In genomic region chr7:131188367-131189339, GRCh38 we compare ENCODE assay signal across 8 cellular contexts.
A peak's percentile ranks its signal among the peaks of the same experiment; 100 is the strongest.
DNase-seq lines count a peak whose midpoint lies in the region; ATAC-seq and TF ChIP-seq lines count a peak whose summit lies in the region.

No MANE protein-coding gene starts in this region.

- H3K9me3 Mint-ChIP-seq in endodermal cell (no peaks in the 10 kb centered on the region), mesothelial cell of epicardium (no peaks in the 10 kb centered on the region)

- H3K9ac ChIP-seq in MM.1S (ENCODE audit: low read length): no peak overlapping the region
- no peak overlapping the region for H3K9ac ChIP-seq in endodermal cell (ENCODE audit: extremely low read depth, low read length, poor library complexity, severe bottlenecking)

- H3K36me3 ChIP-seq in MM.1S (replicated peaks; ENCODE audit: insufficient read depth, low read length): no peaks in the 10 kb centered on the region
- H3K36me3 ChIP-seq in endodermal cell (ENCODE audit: control insufficient read depth, insufficient read depth, low read length): no peaks in the 10 kb centered on the region

- peaks cover 25% of the 10 kb centered on the region for H3K4me1 Mint-ChIP-seq in endodermal cell
- H3K4me1 Mint-ChIP-seq in mesothelial cell of epicardium: no peaks in the 10 kb centered on the region

- no peak overlapping the region for H2AFZ ChIP-seq in MM.1S (ENCODE audit: low read length)

- WGBS in endodermal cell (ENCODE audit: insufficient coverage in 1 of 2, insufficient read length in 1 of 2), 2 experiments: 94 to 98% methylated on average over 7 to 8 of the region's 8 CpGs

- no peaks in the 10 kb centered on the region for H3F3A ChIP-seq in MM.1S (ENCODE audit: insufficient read depth, low read length)

- ATAC-seq in GM21515 (IDR thresholded peaks at IDR 0.05; ENCODE audit: unreplicated experiment) (peak; percentile 81), GM21390 (IDR thresholded peaks at IDR 0.05; ENCODE audit: unreplicated experiment) (no peak)

- DNase-seq in DMS79 (lab: John Stamatoyannopoulos, UW) (peak; percentile 69), MM.1S (peak; percentile 20), endodermal cell (peak; percentile 54), mesothelial cell of epicardium (ENCODE audit: low spot score in 2 of 2, unreplicated experiment in 2 of 2) (no peak)
- DNase-seq in activated CD4-positive, alpha-beta T cell treated with anti-CD3 and anti-CD28 coated beads, Interleukin-2, amount 50 U/mL, for 24 hours (ENCODE audit: low read depth in 1 of 2, low spot score in 1 of 2): peak; percentile 24 to 78
- DNase-seq in stimulated activated CD4-positive, alpha-beta T cell treated with anti-CD3 and anti-CD28 coated beads, Interleukin-12 subunit alpha, Interleukin-12 subunit beta, amount 100 ng/mL, for 48 hours (ENCODE audit: low read depth in 2 of 3, low spot score in 1 of 3): peak; percentile 24 to 77 (median 26)

- TF ChIP-seq CTCF in MM.1S (IDR thresholded peaks at IDR 0.05; ENCODE audit: low read length) (no peak), endodermal cell (conservative IDR thresholded peaks at IDR 0.05) (no peak), mesothelial cell of epicardium (IDR thresholded peaks at IDR 0.05; ENCODE audit: unreplicated experiment) (no peak)

- H3K27me3 ChIP-seq in MM.1S (replicated peaks; ENCODE audit: insufficient read depth, low read length): no peaks in the 10 kb centered on the region
- no peaks in the 10 kb centered on the region for H3K27me3 ChIP-seq in endodermal cell (ENCODE audit: control insufficient read depth, insufficient read depth, low read length, poor library complexity, severe bottlenecking)

- H3K27ac Mint-ChIP-seq in endodermal cell: no peak overlapping the region
- H3K27ac Mint-ChIP-seq in mesothelial cell of epicardium: no peak overlapping the region

- H3K36me3 Mint-ChIP-seq in endodermal cell (ENCODE audit: low read depth): no peaks in the 10 kb centered on the region
- no peaks in the 10 kb centered on the region for H3K36me3 Mint-ChIP-seq in mesothelial cell of epicardium

- H3K4me3 Mint-ChIP-seq in endodermal cell (no peak overlapping the region), mesothelial cell of epicardium (no peak overlapping the region)

- H4K20me1 ChIP-seq in MM.1S (ENCODE audit: insufficient read depth, low read length): no peaks in the 10 kb centered on the region

- no peaks in the 10 kb centered on the region for H3K9me3 ChIP-seq in MM.1S (replicated peaks; ENCODE audit: insufficient read depth, low read length)
- H3K9me3 ChIP-seq in endodermal cell (ENCODE audit: control insufficient read depth, low read length): no peaks in the 10 kb centered on the region

- H3K4me3 ChIP-seq in MM.1S (ENCODE audit: low read length): no peak overlapping the region
- no peak overlapping the region for H3K4me3 ChIP-seq in endodermal cell (ENCODE audit: low read length)

- no peaks in the 10 kb centered on the region for H3K27me3 Mint-ChIP-seq in endodermal cell (ENCODE audit: insufficient read depth)
- no peaks in the 10 kb centered on the region for H3K27me3 Mint-ChIP-seq in mesothelial cell of epicardium (ENCODE audit: low read depth)

- H3K4me2 ChIP-seq in MM.1S (ENCODE audit: low read depth, low read length): no peak overlapping the region

- no peaks in the 10 kb centered on the region for H3K79me2 ChIP-seq in MM.1S (ENCODE audit: low read length)

- H3K27ac ChIP-seq in MM.1S (ENCODE audit: low read length) (no peak overlapping the region), endodermal cell (ENCODE audit: low read depth, low read length) (no peak overlapping the region)

- no peaks in the 10 kb centered on the region for H3K9me2 ChIP-seq in MM.1S (replicated peaks; ENCODE audit: insufficient read depth, low read length)

- H3K4me1 ChIP-seq in MM.1S (ENCODE audit: low read length) (0 out of 2 replicates have a peak, but pooled peaks cover 5% of the 10 kb centered on the region), endodermal cell (ENCODE audit: control insufficient read depth, insufficient read depth, low read length) (peaks cover 6% of the 10 kb centered on the region)

Comparison
In these comparisons a context has a peak if more than half of its experiments do, and no peak if none do; other contexts are left out.
1. DNase-seq: peak in DMS79 (single experiment), MM.1S (single experiment), activated CD4-positive, alpha-beta T cell treated with anti-CD3 and anti-CD28 coated beads, Interleukin-2, amount 50 U/mL, for 24 hours (2 of 2), endodermal cell (single experiment) and stimulated activated CD4-positive, alpha-beta T cell treated with anti-CD3 and anti-CD28 coated beads, Interleukin-12 subunit alpha, Interleukin-12 subunit beta, amount 100 ng/mL, for 48 hours (3 of 3); none in mesothelial cell of epicardium (0 of 2).